In genomic region chr3:30290479-30290878, GRCh38 we compare ENCODE assay signal across 22 cellular contexts.
DNase-seq lines count a peak whose midpoint lies in the region; ATAC-seq, FAIRE-seq and TF ChIP-seq lines count a peak whose summit lies in the region.
"Had no signal": no experiment of that assay in that cellular context is flagged by ENCODE, and none has a peak within 500 bp of the region (broad histone marks: within the 10 kb centered on the region; RNA-seq: fewer than 3 reads in every experiment).

No MANE protein-coding gene starts in this region.

- no peak for FAIRE-seq in HepG2 (lab: Jason Lieb, UNC)
- FAIRE-seq: GM12891 had no signal

- H3K4me1 ChIP-seq in HepG2 (ENCODE audit: insufficient read depth, low read length) (peaks cover 62% of the 10 kb centered on the region), right lobe of liver (peaks cover 0 to 24% (median 11%) of the 10 kb centered on the region in 4 donors), RWPE2 (ENCODE audit: insufficient read depth, poor library complexity, severe bottlenecking) (peaks cover 56% of the 10 kb centered on the region), lower lobe of right lung (peaks cover 30% of the 10 kb centered on the region), upper lobe of right lung (peaks cover 21% of the 10 kb centered on the region)

- no peak overlapping the region for H2AFZ ChIP-seq in HepG2 (ENCODE audit: low read length)

- H3K4me2 ChIP-seq in HepG2 (ENCODE audit: low read depth, low read length), result no peak overlapping the region

- H3K4me3 ChIP-seq in HepG2 (replicated peaks in 1 of 3; ENCODE audit: insufficient read depth in 1 of 3, low read depth in 2 of 3, low read length in 3 of 3), result no peak overlapping the region
- no peak overlapping the region for H3K4me3 ChIP-seq in right lobe of liver
- H3K4me3 ChIP-seq in RWPE2 (ENCODE audit: severe bottlenecking), result no peak overlapping the region
- H3K4me3 ChIP-seq in lower lobe of right lung, result no peak overlapping the region
- H3K4me3 ChIP-seq in upper lobe of right lung, result no peak overlapping the region
- H3K4me3 ChIP-seq: HAP-1, MG63, SJCRH30 had no signal

- WGBS in HepG2 (ENCODE audit: low lambda C conversion rate), result 96% methylated on average over 8 of the region's 12 CpGs
- no CpG with 5 or more reads among the region's 12 CpGs for WGBS in right lobe of liver (ENCODE audit: insufficient coverage, low coverage, low lambda C conversion rate, missing lambda C conversion rate)

- H3K27me3 ChIP-seq in HepG2 (ENCODE audit: control insufficient read depth in 1 of 2, insufficient read depth in 2 of 2, low read length in 2 of 2) (no peaks in the 10 kb centered on the region), right lobe of liver (no peaks in the 10 kb centered on the region), RWPE2 (ENCODE audit: insufficient read depth, poor library complexity, severe bottlenecking) (no peaks in the 10 kb centered on the region), lower lobe of right lung (ENCODE audit: low read depth) (no peaks in the 10 kb centered on the region), upper lobe of right lung (no peaks in the 10 kb centered on the region)
- H3K27me3 ChIP-seq: MG63, SJCRH30 had no signal

- no peaks in the 10 kb centered on the region for H3K79me2 ChIP-seq in HepG2 (ENCODE audit: insufficient read depth, low read length)

- POLR2A ChIA-PET in HepG2 (lab: Yijun Ruan, JAX), result no interaction called here

- no peak overlapping the region for H3K9ac ChIP-seq in HepG2 (ENCODE audit: insufficient read depth, low read depth, low read length)

- in situ Hi-C loops in HepG2 (cut with HindIII; ENCODE audit: extremely low pct_ligation_motif_present, low pct_unique_long_range_greater_than_20kb), result no loop called here

- CTCF ChIA-PET in HepG2 (lab: Yijun Ruan, JAX; ENCODE audit: low intra/inter-chr PET ratio, low total read pairs), result no interaction called here

- DNase-seq in HepG2 (ENCODE audit: low spot score) (no peak), right lobe of liver (no peak), RWPE2 (ENCODE audit: low spot score) (no peak), lower lobe of right lung (peak; percentile 31), upper lobe of right lung (no peak), LoVo (ENCODE audit: low spot score) (no peak), NCI-H1417 (lab: John Stamatoyannopoulos, UW) (no peak)
- DNase-seq: Calu3; CD8-positive, alpha-beta memory T cell; DMS153; Kasumi-1; MG63; NCI-H1048; NCI-H1436; NCI-H187 treated with DMSO at 0.1 percent for 48 hours; NCI-H2227 treated with DMSO at 0.1 percent for 48 hours; NCI-H510A; NK-92 treated with Interleukin-12 subunit alpha and Interleukin-12 subunit beta, amount 100 ng/mL, for 24 hours; SJCRH30 had no signal

- no peaks in the 10 kb centered on the region for H3K9me3 ChIP-seq in HepG2 (ENCODE audit: low read length)
- no peaks in the 10 kb centered on the region for H3K9me3 ChIP-seq in right lobe of liver
- no peaks in the 10 kb centered on the region for H3K9me3 ChIP-seq in RWPE2 (ENCODE audit: severe bottlenecking)
- no peaks in the 10 kb centered on the region for H3K9me3 ChIP-seq in lower lobe of right lung
- no peaks in the 10 kb centered on the region for H3K9me3 ChIP-seq in upper lobe of right lung
- H3K9me3 ChIP-seq: HAP-1, MG63, SJCRH30 had no signal

- H4K20me1 ChIP-seq in HepG2 (ENCODE audit: insufficient read depth, low read length), result no peaks in the 10 kb centered on the region

- no peak for TF ChIP-seq POLR2A in HepG2 (IDR thresholded peaks at IDR 0.05; ENCODE audit: insufficient read depth in 1 of 2, low read depth in 2 of 2, low read length in 2 of 2)
- TF ChIP-seq POLR2A in right lobe of liver (IDR thresholded peaks at IDR 0.05), result no peak

- TF ChIP-seq EP300 in HepG2 (IDR thresholded peaks at IDR 0.05; ENCODE audit: low read depth in 2 of 2, low read length in 2 of 2), result no peak
- no peak for TF ChIP-seq EP300 in HepG2 (CRISPR knock-in tag; IDR thresholded peaks at IDR 0.05; ENCODE audit: borderline replicate concordance)

- no peak for TF ChIP-seq CTCF in HepG2 (CRISPR knock-in tag; IDR thresholded peaks at IDR 0.05)
- no peak for TF ChIP-seq CTCF in right lobe of liver (IDR thresholded peaks at IDR 0.05)
- no peak for TF ChIP-seq CTCF in RWPE2 (IDR thresholded peaks at IDR 0.05; ENCODE audit: poor library complexity, severe bottlenecking)
- TF ChIP-seq CTCF in lower lobe of right lung (IDR thresholded peaks at IDR 0.05), result no peak
- no peak for TF ChIP-seq CTCF in upper lobe of right lung (IDR thresholded peaks at IDR 0.05)

- H3K27ac ChIP-seq in HepG2 (ENCODE audit: extremely low read length, insufficient read depth, low read length), result no peak overlapping the region
- H3K27ac ChIP-seq in right lobe of liver, result no peak overlapping the region
- H3K27ac ChIP-seq in RWPE2 (ENCODE audit: poor library complexity, severe bottlenecking), result peak overlapping the region; percentile 96
- no peak overlapping the region for H3K27ac ChIP-seq in lower lobe of right lung
- H3K27ac ChIP-seq in upper lobe of right lung, result no peak overlapping the region
- H3K27ac ChIP-seq: SJCRH30 had no signal

- BruUV-seq in HepG2 (replicated peaks; lab: Mats Ljungman, UMichigan), result no TSS peak

- no peak for TF ChIP-seq RAD21 in HepG2 (CRISPR knock-in tag; IDR thresholded peaks at IDR 0.05)

- ATAC-seq in HepG2, result no peak
- no peak for ATAC-seq in right lobe of liver
- ATAC-seq in RWPE2 (ENCODE audit: low read depth), result no peak
- no peak for ATAC-seq in lower lobe of right lung
- peak; percentile 21 for ATAC-seq in upper lobe of right lung
- ATAC-seq in HG03135 (IDR thresholded peaks at IDR 0.05; ENCODE audit: unreplicated experiment), result no peak

- intact Hi-C loops in HepG2 (cut with micrococcal nuclease; ENCODE audit: unreplicated experiment) (loop anchor here (5.0 kb wide), 1 partner anchor 33 kb away; no protein-coding TSS in a partner anchor), right lobe of liver (cut with DNase I) (no loop called here), lower lobe of right lung (cut with DNase I) (no loop called here), upper lobe of right lung (cut with DNase I) (no loop called here)

- H3K36me3 ChIP-seq in HepG2 (replicated peaks in 1 of 2; ENCODE audit: control insufficient read depth in 1 of 2, insufficient read depth in 2 of 2, low read length in 2 of 2) (no peaks in the 10 kb centered on the region), right lobe of liver (no peaks in the 10 kb centered on the region), RWPE2 (ENCODE audit: low read depth) (no peaks in the 10 kb centered on the region), lower lobe of right lung (no peaks in the 10 kb centered on the region), upper lobe of right lung (no peaks in the 10 kb centered on the region)
- H3K36me3 ChIP-seq: HAP-1, MG63, SJCRH30 had no signal

TF ChIP-seq in HepG2, 621 proteins besides CTCF, POLR2A, EP300 and RAD21 (continues in another document):
- TF ChIP-seq ZNF724P (CRISPR knock-in tag; IDR thresholded peaks at IDR 0.05; ENCODE audit: borderline replicate concordance), result 0 out of 2 replicates have a peak, but pooled peaks have one; percentile 58
- TF ChIP-seq ZNF768 (CRISPR knock-in tag; IDR thresholded peaks at IDR 0.05), result no peak
- TF ChIP-seq PCBP2 (optimal IDR thresholded peaks at IDR 0.05; ENCODE audit: low read depth, low read length, poor library complexity, severe bottlenecking), result no peak
- TF ChIP-seq, protein P1, sequence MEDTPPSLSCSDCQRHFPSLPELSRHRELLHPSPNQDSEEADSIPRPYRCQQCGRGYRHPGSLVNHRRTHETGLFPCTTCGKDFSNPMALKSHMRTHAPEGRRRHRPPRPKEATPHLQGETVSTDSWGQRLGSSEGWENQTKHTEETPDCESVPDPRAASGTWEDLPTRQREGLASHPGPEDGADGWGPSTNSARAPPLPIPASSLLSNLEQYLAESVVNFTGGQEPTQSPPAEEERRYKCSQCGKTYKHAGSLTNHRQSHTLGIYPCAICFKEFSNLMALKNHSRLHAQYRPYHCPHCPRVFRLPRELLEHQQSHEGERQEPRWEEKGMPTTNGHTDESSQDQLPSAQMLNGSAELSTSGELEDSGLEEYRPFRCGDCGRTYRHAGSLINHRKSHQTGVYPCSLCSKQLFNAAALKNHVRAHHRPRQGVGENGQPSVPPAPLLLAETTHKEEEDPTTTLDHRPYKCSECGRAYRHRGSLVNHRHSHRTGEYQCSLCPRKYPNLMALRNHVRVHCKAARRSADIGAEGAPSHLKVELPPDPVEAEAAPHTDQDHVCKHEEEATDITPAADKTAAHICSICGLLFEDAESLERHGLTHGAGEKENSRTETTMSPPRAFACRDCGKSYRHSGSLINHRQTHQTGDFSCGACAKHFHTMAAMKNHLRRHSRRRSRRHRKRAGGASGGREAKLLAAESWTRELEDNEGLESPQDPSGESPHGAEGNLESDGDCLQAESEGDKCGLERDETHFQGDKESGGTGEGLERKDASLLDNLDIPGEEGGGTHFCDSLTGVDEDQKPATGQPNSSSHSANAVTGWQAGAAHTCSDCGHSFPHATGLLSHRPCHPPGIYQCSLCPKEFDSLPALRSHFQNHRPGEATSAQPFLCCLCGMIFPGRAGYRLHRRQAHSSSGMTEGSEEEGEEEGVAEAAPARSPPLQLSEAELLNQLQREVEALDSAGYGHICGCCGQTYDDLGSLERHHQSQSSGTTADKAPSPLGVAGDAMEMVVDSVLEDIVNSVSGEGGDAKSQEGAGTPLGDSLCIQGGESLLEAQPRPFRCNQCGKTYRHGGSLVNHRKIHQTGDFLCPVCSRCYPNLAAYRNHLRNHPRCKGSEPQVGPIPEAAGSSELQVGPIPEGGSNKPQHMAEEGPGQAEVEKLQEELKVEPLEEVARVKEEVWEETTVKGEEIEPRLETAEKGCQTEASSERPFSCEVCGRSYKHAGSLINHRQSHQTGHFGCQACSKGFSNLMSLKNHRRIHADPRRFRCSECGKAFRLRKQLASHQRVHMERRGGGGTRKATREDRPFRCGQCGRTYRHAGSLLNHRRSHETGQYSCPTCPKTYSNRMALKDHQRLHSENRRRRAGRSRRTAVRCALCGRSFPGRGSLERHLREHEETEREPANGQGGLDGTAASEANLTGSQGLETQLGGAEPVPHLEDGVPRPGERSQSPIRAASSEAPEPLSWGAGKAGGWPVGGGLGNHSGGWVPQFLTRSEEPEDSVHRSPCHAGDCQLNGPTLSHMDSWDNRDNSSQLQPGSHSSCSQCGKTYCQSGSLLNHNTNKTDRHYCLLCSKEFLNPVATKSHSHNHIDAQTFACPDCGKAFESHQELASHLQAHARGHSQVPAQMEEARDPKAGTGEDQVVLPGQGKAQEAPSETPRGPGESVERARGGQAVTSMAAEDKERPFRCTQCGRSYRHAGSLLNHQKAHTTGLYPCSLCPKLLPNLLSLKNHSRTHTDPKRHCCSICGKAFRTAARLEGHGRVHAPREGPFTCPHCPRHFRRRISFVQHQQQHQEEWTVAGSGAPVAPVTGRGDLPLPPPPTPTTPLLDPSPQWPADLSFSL (CRISPR knock-in tag; IDR thresholded peaks at IDR 0.05), result no peak
- TF ChIP-seq POGZ (CRISPR knock-in tag; IDR thresholded peaks at IDR 0.05), result 0 out of 2 replicates have a peak, but pooled peaks have one; percentile 33
- TF ChIP-seq SNAPC2 (CRISPR knock-in tag; IDR thresholded peaks at IDR 0.05), result no peak
- no peak for TF ChIP-seq ZBTB3 (CRISPR knock-in tag; IDR thresholded peaks at IDR 0.05; ENCODE audit: borderline replicate concordance, low read depth)
